ENCODE assay signal across 8 cellular contexts in the genomic region with DNA sequence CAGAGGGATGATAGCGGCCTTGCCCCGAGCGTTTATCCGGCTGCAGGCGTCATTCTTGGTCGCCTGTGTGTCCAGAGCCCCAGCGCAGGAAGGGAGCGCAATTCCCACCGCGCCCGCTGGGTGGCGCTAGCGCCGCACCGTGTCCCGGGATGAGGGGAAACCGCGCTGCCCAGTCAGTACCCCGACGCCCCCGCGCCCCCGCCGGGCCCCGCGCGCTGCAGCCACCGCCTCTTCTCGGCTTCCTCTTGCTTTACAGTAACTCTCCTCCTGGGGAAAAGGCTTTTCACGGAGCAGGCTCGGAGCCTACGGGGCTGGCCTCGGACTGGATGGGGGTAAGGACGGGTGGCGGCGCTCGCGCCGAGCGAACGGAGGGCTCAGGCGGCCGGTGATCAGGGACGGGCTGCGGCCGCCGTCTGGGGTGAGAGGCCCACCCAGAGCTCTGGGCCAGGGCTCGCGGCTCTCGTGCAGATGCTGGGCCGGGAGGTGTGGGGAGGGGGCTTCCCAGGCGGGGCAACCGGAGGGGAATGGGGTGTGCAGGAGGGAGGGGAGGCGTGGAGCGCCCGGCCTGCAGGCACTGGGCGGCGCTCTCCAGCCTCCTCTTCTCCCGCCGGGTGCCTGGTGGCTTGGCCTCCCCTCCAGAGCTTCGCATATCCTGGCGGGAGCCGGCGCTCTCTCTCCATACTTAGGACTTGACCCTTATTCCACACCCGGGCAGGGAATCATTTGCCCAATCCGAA.
A peak's percentile ranks its signal among the peaks of the same experiment; 100 is the strongest.
DNase-seq lines count a peak whose midpoint lies in the region; ATAC-seq and TF ChIP-seq lines count a peak whose summit lies in the region.

No MANE protein-coding gene starts in this region.

- H3K27me3 Mint-ChIP-seq in nephron progenitor cell (ENCODE audit: low read depth, poor library complexity): peaks cover 19% of the 10 kb centered on the region
- H3K27me3 Mint-ChIP-seq in stimulated activated naive CD8-positive, alpha-beta T cell treated with anti-CD3 and anti-CD28 coated beads, Interleukin-15, amount 100 ng/mL, for 72 hours: peaks cover 7% of the 10 kb centered on the region

- TF ChIP-seq CTCF in nephron progenitor cell (IDR thresholded peaks at IDR 0.05): peak; percentile 100

- H3K4me1 Mint-ChIP-seq in nephron progenitor cell: peaks cover 33% of the 10 kb centered on the region
- peaks cover 24% of the 10 kb centered on the region for H3K4me1 Mint-ChIP-seq in stimulated activated naive CD8-positive, alpha-beta T cell treated with anti-CD3 and anti-CD28 coated beads, Interleukin-15, amount 100 ng/mL, for 72 hours

- DNase-seq in DMS53 (lab: John Stamatoyannopoulos, UW) (peak; percentile 88), HuH-7.5 (ENCODE audit: low spot score) (peak; percentile 71), RKO (ENCODE audit: low spot score) (peak; percentile 82), fibroblast of the conjunctiva (ENCODE audit: low read depth) (peak; percentile 80), nephron progenitor cell (peak; percentile 98)
- DNase-seq in activated effector memory CD4-positive, alpha-beta T cell treated with Interleukin-2 at 50 U/mL for 16 hours: peak; percentile 81
- DNase-seq in stimulated activated naive CD8-positive, alpha-beta T cell treated with anti-CD3 and anti-CD28 coated beads, Interleukin-15, amount 100 ng/mL, for 72 hours: peak; percentile 93 to 94

- H3K9me3 Mint-ChIP-seq in nephron progenitor cell: no peaks in the 10 kb centered on the region
- no peaks in the 10 kb centered on the region for H3K9me3 Mint-ChIP-seq in stimulated activated naive CD8-positive, alpha-beta T cell treated with anti-CD3 and anti-CD28 coated beads, Interleukin-15, amount 100 ng/mL, for 72 hours

- peaks cover 28% of the 10 kb centered on the region for H3K36me3 Mint-ChIP-seq in nephron progenitor cell (ENCODE audit: low read depth)

- peak; percentile 64 for ATAC-seq in GM21529 (IDR thresholded peaks at IDR 0.05; ENCODE audit: unreplicated experiment)
- peak; percentile 88 for ATAC-seq in stimulated activated naive CD8-positive, alpha-beta T cell treated with anti-CD3 and anti-CD28 coated beads, Interleukin-15, amount 100 ng/mL, for 72 hours

- peak overlapping the region; percentile 93 for H3K4me3 Mint-ChIP-seq in nephron progenitor cell
- peak overlapping the region; percentile 94 to 96 for H3K4me3 Mint-ChIP-seq in stimulated activated naive CD8-positive, alpha-beta T cell treated with anti-CD3 and anti-CD28 coated beads, Interleukin-15, amount 100 ng/mL, for 72 hours

- H3K27ac Mint-ChIP-seq in nephron progenitor cell: peak overlapping the region; percentile 94
- H3K27ac Mint-ChIP-seq in stimulated activated naive CD8-positive, alpha-beta T cell treated with anti-CD3 and anti-CD28 coated beads, Interleukin-15, amount 100 ng/mL, for 72 hours: peak overlapping the region; percentile 93 to 96

Comparison
In these comparisons a context has a peak if more than half of its experiments do, and no peak if none do; other contexts are left out.
1. Peak in every context shown above with its lines: DNase-seq and ATAC-seq.